2 cellular contexts compared by ENCODE assay signal in genomic region chr3:157204431-157204830, GRCh38.
A peak's percentile ranks its signal among the peaks of the same experiment; 100 is the strongest.
TF ChIP-seq lines count a peak whose summit lies in the region.

No MANE protein-coding gene starts in this region.

TF ChIP-seq in IMR-90, 13 proteins besides CTCF, POLR2A, EP300 and RAD21:
- TF ChIP-seq USF2 (IDR thresholded peaks at IDR 0.05; ENCODE audit: low read depth, low read length), result no peak
- peak; percentile 80 for TF ChIP-seq SMC3 (IDR thresholded peaks at IDR 0.05; ENCODE audit: low read depth, low read length)
- TF ChIP-seq MAZ (IDR thresholded peaks at IDR 0.05; ENCODE audit: borderline replicate concordance, low read depth, low read length), result no peak
- TF ChIP-seq NFE2L2 (IDR thresholded peaks at IDR 0.05; ENCODE audit: low read depth, low read length), result no peak
- TF ChIP-seq BHLHE40 (IDR thresholded peaks at IDR 0.05; ENCODE audit: low read depth, low read length), result no peak
- no peak for TF ChIP-seq MAFK (IDR thresholded peaks at IDR 0.05; ENCODE audit: low read depth, low read length)
- no peak for TF ChIP-seq CHD1 (IDR thresholded peaks at IDR 0.05; ENCODE audit: low read depth, low read length)
- no peak for TF ChIP-seq CEBPB (IDR thresholded peaks at IDR 0.05; ENCODE audit: low read depth, low read length)
TF ChIP-seq in IMR-90: peak in this region for 1.

TF ChIP-seq in HepG2, 621 proteins besides CTCF, POLR2A, EP300 and RAD21:
- TF ChIP-seq, protein P1, sequence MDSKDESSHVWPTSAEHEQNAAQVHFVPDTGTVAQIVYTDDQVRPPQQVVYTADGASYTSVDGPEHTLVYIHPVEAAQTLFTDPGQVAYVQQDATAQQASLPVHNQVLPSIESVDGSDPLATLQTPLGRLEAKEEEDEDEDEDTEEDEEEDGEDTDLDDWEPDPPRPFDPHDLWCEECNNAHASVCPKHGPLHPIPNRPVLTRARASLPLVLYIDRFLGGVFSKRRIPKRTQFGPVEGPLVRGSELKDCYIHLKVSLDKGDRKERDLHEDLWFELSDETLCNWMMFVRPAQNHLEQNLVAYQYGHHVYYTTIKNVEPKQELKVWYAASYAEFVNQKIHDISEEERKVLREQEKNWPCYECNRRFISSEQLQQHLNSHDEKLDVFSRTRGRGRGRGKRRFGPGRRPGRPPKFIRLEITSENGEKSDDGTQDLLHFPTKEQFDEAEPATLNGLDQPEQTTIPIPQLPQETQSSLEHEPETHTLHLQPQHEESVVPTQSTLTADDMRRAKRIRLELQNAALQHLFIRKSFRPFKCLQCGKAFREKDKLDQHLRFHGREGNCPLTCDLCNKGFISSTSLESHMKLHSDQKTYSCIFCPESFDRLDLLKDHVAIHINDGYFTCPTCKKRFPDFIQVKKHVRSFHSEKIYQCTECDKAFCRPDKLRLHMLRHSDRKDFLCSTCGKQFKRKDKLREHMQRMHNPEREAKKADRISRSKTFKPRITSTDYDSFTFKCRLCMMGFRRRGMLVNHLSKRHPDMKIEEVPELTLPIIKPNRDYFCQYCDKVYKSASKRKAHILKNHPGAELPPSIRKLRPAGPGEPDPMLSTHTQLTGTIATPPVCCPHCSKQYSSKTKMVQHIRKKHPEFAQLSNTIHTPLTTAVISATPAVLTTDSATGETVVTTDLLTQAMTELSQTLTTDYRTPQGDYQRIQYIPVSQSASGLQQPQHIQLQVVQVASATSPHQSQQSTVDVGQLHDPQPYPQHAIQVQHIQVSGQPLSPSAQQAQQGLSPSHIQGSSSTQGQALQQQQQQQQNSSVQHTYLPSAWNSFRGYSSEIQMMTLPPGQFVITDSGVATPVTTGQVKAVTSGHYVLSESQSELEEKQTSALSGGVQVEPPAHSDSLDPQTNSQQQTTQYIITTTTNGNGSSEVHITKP (CRISPR knock-in tag; IDR thresholded peaks at IDR 0.05; ENCODE audit: low read depth), result no peak
- TF ChIP-seq STAG1 (CRISPR knock-in tag; IDR thresholded peaks at IDR 0.05) (peak; percentile 35), AFF4 (CRISPR knock-in tag; IDR thresholded peaks at IDR 0.05) (no peak)
